14 cellular contexts compared by ENCODE assay signal in genomic region chr1:4653796-4654715, GRCh38. TPM values are rescaled to one million over a fixed set of nuclear protein-coding genes. Genes with fewer than 3 reads are reported as not detected.
A peak's percentile ranks its signal among the peaks of the same experiment; 100 is the strongest.
DNase-seq lines count a peak whose midpoint lies in the region; ATAC-seq and TF ChIP-seq lines count a peak whose summit lies in the region.
"Had no signal": no experiment of that assay in that cellular context is flagged by ENCODE, and none has a peak within 500 bp of the region (broad histone marks: within the 10 kb centered on the region; RNA-seq: fewer than 3 reads in every experiment).

AJAP1 (plus strand) TSS chr1:4654609; CDS start chr1:4655426, 817 bp downstream.

- H3K4me1 Mint-ChIP-seq in neural progenitor cell, result peaks cover 35% of the 10 kb centered on the region

- no peaks in the 10 kb centered on the region for H3K36me3 Mint-ChIP-seq in neural progenitor cell

- WGBS in urinary bladder, result 1% methylated on average over 98 of the region's 108 CpGs

- no peaks in the 10 kb centered on the region for H3K9me3 Mint-ChIP-seq in neural progenitor cell

- no peak within 1 kb of the TSS for H3K27ac Mint-ChIP-seq in neural progenitor cell

- H3K27ac ChIP-seq in neural progenitor cell (no peak within 1 kb of the TSS), urinary bladder (ENCODE audit: low read depth) (no peak within 1 kb of the TSS)
- H3K27ac ChIP-seq: transverse colon had no signal

- H3K9ac ChIP-seq in neural progenitor cell, result no peak within 1 kb of the TSS

- H4K20me1 ChIP-seq in neural progenitor cell (ENCODE audit: low read depth), result peaks cover 32% of the 10 kb centered on the region

- no peak for TF ChIP-seq CTCF in neural progenitor cell (IDR thresholded peaks at IDR 0.05)

- ATAC-seq in HG02852 (IDR thresholded peaks at IDR 0.05; ENCODE audit: unreplicated experiment) (no peak), GM21717 (IDR thresholded peaks at IDR 0.05; ENCODE audit: unreplicated experiment) (no peak)
- ATAC-seq: left colon had no signal

- peaks cover 100% of the 10 kb centered on the region for H3K27me3 ChIP-seq in neural progenitor cell

- peaks cover 26% of the 10 kb centered on the region for H3F3A ChIP-seq in neural progenitor cell (ENCODE audit: low read depth)

- H2AFZ ChIP-seq in neural progenitor cell (replicated peaks), result peak within 1 kb of the TSS; percentile 92

- peak within 1 kb of the TSS; percentile 95 for H3K4me2 ChIP-seq in neural progenitor cell

- H3K9me3 ChIP-seq in neural progenitor cell (ENCODE audit: low read depth), result no peaks in the 10 kb centered on the region
- H3K9me3 ChIP-seq: transverse colon had no signal

- H3K4me3 ChIP-seq in neural progenitor cell (peak within 1 kb of the TSS; percentile 57), urinary bladder (ENCODE audit: low read depth, low read length) (peak within 1 kb of the TSS; percentile 43)

- H3K36me3 ChIP-seq in neural progenitor cell, result no peaks in the 10 kb centered on the region
- H3K36me3 ChIP-seq in urinary bladder (ENCODE audit: insufficient read depth), result no peaks in the 10 kb centered on the region
- H3K36me3 ChIP-seq: transverse colon had no signal

- peaks cover 21% of the 10 kb centered on the region for H3K27me3 Mint-ChIP-seq in neural progenitor cell (ENCODE audit: insufficient read depth, low read depth)

- peak within 1 kb of the TSS; percentile 83 for H3K4me3 Mint-ChIP-seq in neural progenitor cell

- H3K4me1 ChIP-seq in neural progenitor cell (peaks cover 26% of the 10 kb centered on the region), urinary bladder (ENCODE audit: insufficient read depth) (peaks cover 1% of the 10 kb centered on the region)

- H3K79me2 ChIP-seq in neural progenitor cell (ENCODE audit: low read depth), result no peaks in the 10 kb centered on the region

- peak; percentile 9 for DNase-seq in stimulated activated CD4-positive, alpha-beta T cell treated with anti-CD3 and anti-CD28 coated beads, Interleukin-12 subunit alpha, Interleukin-12 subunit beta, amount 100 ng/mL, for 4 hours
- no peak for DNase-seq in stimulated activated CD4-positive, alpha-beta T cell treated with anti-CD3 and anti-CD28 coated beads, Interleukin-1b, Interleukin-23, amount 100 ng/mL, for 48 hours
- DNase-seq in ecto neural progenitor cell (ENCODE audit: low spot score), result peak; percentile 81
- peak; percentile 80 for DNase-seq in neural progenitor cell (ENCODE audit: low spot score)
- DNase-seq in DMS153 (lab: John Stamatoyannopoulos, UW), result no peak
- DNase-seq: COR-L47; effector memory CD4-positive, alpha-beta T cell; GOT3; left colon; NCI-H1930; transverse colon had no signal

RNA-seq across cellular contexts. Expression of gene AJAP1, which starts in this region (rescaled TPM):
- total RNA-seq in neural progenitor cell (ENCODE audit: low replicate concordance) (0.19 and 0.21 TPM in 2 replicates), urinary bladder (1.2 TPM)
- polyA plus RNA-seq in urinary bladder, result 0.98 TPM

Comparison
In these comparisons a context has a peak if more than half of its experiments do, and no peak if none do; other contexts are left out.
1. DNase-seq: peak in stimulated activated CD4-positive, alpha-beta T cell treated with anti-CD3 and anti-CD28 coated beads, Interleukin-12 subunit alpha, Interleukin-12 subunit beta, amount 100 ng/mL, for 4 hours (single experiment) and ecto neural progenitor cell (single experiment); none in stimulated activated CD4-positive, alpha-beta T cell treated with anti-CD3 and anti-CD28 coated beads, Interleukin-1b, Interleukin-23, amount 100 ng/mL, for 48 hours (single experiment) and DMS153 (single experiment).
2. Peak in DNase-seq, H3K4me3 ChIP-seq and H3K4me2 ChIP-seq in neural progenitor cell; RNA of the gene not detected or under 1 TPM.